1 cellular context compared by ENCODE assay signal in genomic region chr18:70380915-70381896, GRCh38.
TF ChIP-seq lines count a peak whose summit lies in the region.

No MANE protein-coding gene starts in this region.

TF ChIP-seq in HepG2, 621 proteins besides CTCF, POLR2A, EP300 and RAD21 (continued from another document and continues in another):
- 0 out of 2 replicates have a peak, but pooled peaks have one; percentile 33 for TF ChIP-seq ZNF142 (CRISPR knock-in tag; IDR thresholded peaks at IDR 0.05)
- no peak for TF ChIP-seq ZNF549 (CRISPR knock-in tag; IDR thresholded peaks at IDR 0.05)
- peak; percentile 23; the same call in 1 of the 2 replicates for TF ChIP-seq ZNF878 (CRISPR knock-in tag; IDR thresholded peaks at IDR 0.05)
- TF ChIP-seq KLF15 (CRISPR knock-in tag; IDR thresholded peaks at IDR 0.05; ENCODE audit: borderline replicate concordance): no peak
- TF ChIP-seq DMAP1 (CRISPR knock-in tag; IDR thresholded peaks at IDR 0.05): peak; percentile 51; the same call in 1 of the 2 replicates
- TF ChIP-seq ZNF713 (CRISPR knock-in tag; IDR thresholded peaks at IDR 0.05): no peak
- peak; percentile 41; the same call in 1 of the 2 replicates for TF ChIP-seq ZFP91 (CRISPR knock-in tag; IDR thresholded peaks at IDR 0.05; ENCODE audit: borderline replicate concordance)
- peak; percentile 43 for TF ChIP-seq KAT8 (CRISPR knock-in tag; IDR thresholded peaks at IDR 0.05)
- TF ChIP-seq ETV5 (CRISPR knock-in tag; IDR thresholded peaks at IDR 0.05; ENCODE audit: borderline replicate concordance): peak; percentile 74; the same call in 1 of the 2 replicates
- TF ChIP-seq ZFP37 (CRISPR knock-in tag; IDR thresholded peaks at IDR 0.05; ENCODE audit: borderline replicate concordance): no peak
- TF ChIP-seq MED1 (CRISPR knock-in tag; IDR thresholded peaks at IDR 0.05): peak; percentile 57
- no peak for TF ChIP-seq LRRFIP1 (CRISPR knock-in tag; conservative IDR thresholded peaks at IDR 0.05)
- peak; percentile 52 for TF ChIP-seq POLR2G (IDR thresholded peaks at IDR 0.05; ENCODE audit: low read depth, low read length)
- TF ChIP-seq SETDB1 (CRISPR knock-in tag; IDR thresholded peaks at IDR 0.05; ENCODE audit: borderline replicate concordance): no peak
- no peak for TF ChIP-seq FOXC1 (CRISPR knock-in tag; IDR thresholded peaks at IDR 0.05; ENCODE audit: borderline replicate concordance)
- TF ChIP-seq TBX3 (IDR thresholded peaks at IDR 0.05; ENCODE audit: borderline replicate concordance): 0 out of 2 replicates have a peak, but pooled peaks have one; percentile 16
- no peak for TF ChIP-seq ATRX (CRISPR knock-in tag; IDR thresholded peaks at IDR 0.05; ENCODE audit: borderline replicate concordance)
- TF ChIP-seq ZBTB1 (CRISPR knock-in tag; IDR thresholded peaks at IDR 0.05; ENCODE audit: borderline replicate concordance): no peak
- no peak for TF ChIP-seq SP2 (CRISPR knock-in tag; IDR thresholded peaks at IDR 0.05)
- no peak for TF ChIP-seq ZFP62 (CRISPR knock-in tag; IDR thresholded peaks at IDR 0.05)
- no peak for TF ChIP-seq SUZ12 (IDR thresholded peaks at IDR 0.05; ENCODE audit: low read depth, low read length)
- TF ChIP-seq ZNF337 (CRISPR knock-in tag; IDR thresholded peaks at IDR 0.05; ENCODE audit: borderline replicate concordance, low read depth): no peak
- TF ChIP-seq CERS6 (CRISPR knock-in tag; IDR thresholded peaks at IDR 0.05): no peak
- TF ChIP-seq HIVEP1 (CRISPR knock-in tag; IDR thresholded peaks at IDR 0.05): 0 out of 2 replicates have a peak, but pooled peaks have one; percentile 27
- TF ChIP-seq ZNF614 (CRISPR knock-in tag; IDR thresholded peaks at IDR 0.05; ENCODE audit: borderline replicate concordance): peak; percentile 57
- TF ChIP-seq MTERF4 (CRISPR knock-in tag; IDR thresholded peaks at IDR 0.05): no peak
- TF ChIP-seq ZNF441 (CRISPR knock-in tag; IDR thresholded peaks at IDR 0.05; ENCODE audit: borderline replicate concordance): no peak
- TF ChIP-seq NFYC (CRISPR knock-in tag; IDR thresholded peaks at IDR 0.05): no peak
- peak; percentile 75 for TF ChIP-seq TBX2 (CRISPR knock-in tag; IDR thresholded peaks at IDR 0.05; ENCODE audit: borderline replicate concordance)
- peak; percentile 45 for TF ChIP-seq PATZ1 (CRISPR knock-in tag; IDR thresholded peaks at IDR 0.05)
- TF ChIP-seq KLF13 (CRISPR knock-in tag; IDR thresholded peaks at IDR 0.05): no peak
- TF ChIP-seq ATF1 (CRISPR knock-in tag; IDR thresholded peaks at IDR 0.05): peak; percentile 2
- TF ChIP-seq SMAD3 (CRISPR knock-in tag; IDR thresholded peaks at IDR 0.05): 0 out of 2 replicates have a peak, but pooled peaks have one; percentile 47
- no peak for TF ChIP-seq JDP2 (CRISPR knock-in tag; IDR thresholded peaks at IDR 0.05; ENCODE audit: borderline replicate concordance)
- no peak for TF ChIP-seq ZBTB4 (CRISPR knock-in tag; IDR thresholded peaks at IDR 0.05; ENCODE audit: borderline replicate concordance)
- peak; percentile 100 for TF ChIP-seq MEIS1 (CRISPR knock-in tag; IDR thresholded peaks at IDR 0.05; ENCODE audit: borderline replicate concordance)
- TF ChIP-seq IKZF5 (CRISPR knock-in tag; IDR thresholded peaks at IDR 0.05): peak; percentile 45
- TF ChIP-seq ARID3A (IDR thresholded peaks at IDR 0.05; ENCODE audit: low read depth, low read length): 0 out of 2 replicates have a peak, but pooled peaks have one; percentile 25
- no peak for TF ChIP-seq MAZ (IDR thresholded peaks at IDR 0.05; ENCODE audit: borderline replicate concordance, low read depth, low read length)
- peak; percentile 37; the same call in 1 of the 2 replicates for TF ChIP-seq MAZ (CRISPR knock-in tag; IDR thresholded peaks at IDR 0.05; ENCODE audit: low read depth)
- TF ChIP-seq LCORL (IDR thresholded peaks at IDR 0.05): peak; percentile 58; the same call in 1 of the 2 replicates
- TF ChIP-seq LCORL (CRISPR knock-in tag; IDR thresholded peaks at IDR 0.05): no peak
- no peak for TF ChIP-seq ZNF30 (CRISPR knock-in tag; IDR thresholded peaks at IDR 0.05)
